Comparison of ENCODE assay signal across 11 cellular contexts in genomic region chr1:164591858-164592257, GRCh38. TPM values are rescaled to one million over a fixed set of nuclear protein-coding genes. Genes with fewer than 3 reads are reported as not detected.
A peak's percentile ranks its signal among the peaks of the same experiment; 100 is the strongest.
DNase-seq lines count a peak whose midpoint lies in the region; ATAC-seq and TF ChIP-seq lines count a peak whose summit lies in the region.
"Had no signal": no experiment of that assay in that cellular context is flagged by ENCODE, and none has a peak within 500 bp of the region (broad histone marks: within the 10 kb centered on the region; RNA-seq: fewer than 3 reads in every experiment).

No MANE protein-coding gene starts in this region.

- no peak overlapping the region for H3K9ac ChIP-seq in mesendoderm (ENCODE audit: low read length)

- no peak overlapping the region for H3K4me2 ChIP-seq in mesendoderm (ENCODE audit: low read length)

- peaks cover 85% of the 10 kb centered on the region for H3K4me1 Mint-ChIP-seq in brain

- H3K36me3 Mint-ChIP-seq in brain: peaks cover 34% of the 10 kb centered on the region

- peak overlapping the region; percentile 55 for H3K18ac ChIP-seq in mesendoderm (ENCODE audit: low read length)

- no peak overlapping the region for H4K8ac ChIP-seq in mesendoderm (ENCODE audit: low read depth, low read length)

- WGBS in right cardiac atrium: 59% methylated on average over 1 of the region's 1 CpG
- no CpG with 5 or more reads among the region's 1 CpG for WGBS in mesendoderm (ENCODE audit: extremely low coverage, insufficient coverage, low lambda C conversion rate)

- peaks cover 10% of the 10 kb centered on the region for H3K79me2 ChIP-seq in mesendoderm (ENCODE audit: control insufficient read depth, insufficient read depth, low read length)

- ATAC-seq in Right ventricle myocardium inferior: peak; percentile 24
- no peak for ATAC-seq in right cardiac atrium
- ATAC-seq in sciatic nerve: no peak
- ATAC-seq: activated naive CD4-positive, alpha-beta T cell treated with anti-CD3 and anti-CD28 coated beads, Interleukin-2, amount 50 U/mL, for 72 hours had no signal

- no peak overlapping the region for H3K4ac ChIP-seq in mesendoderm (ENCODE audit: low read depth, low read length)

- no peak overlapping the region for H2BK5ac ChIP-seq in mesendoderm (ENCODE audit: low read length)

- H2BK120ac ChIP-seq in mesendoderm (ENCODE audit: low read depth, low read length): peak overlapping the region; percentile 29

- TF ChIP-seq POLR2A in vagina (IDR thresholded peaks at IDR 0.05): no peak

- H3K23ac ChIP-seq in mesendoderm (ENCODE audit: low read length): no peak overlapping the region

- no peaks in the 10 kb centered on the region for H3K27me3 ChIP-seq in right cardiac atrium (ENCODE audit: control insufficient read depth, insufficient read depth)
- no peaks in the 10 kb centered on the region for H3K27me3 ChIP-seq in mesendoderm (ENCODE audit: insufficient read depth, low read length, poor library complexity)
- no peaks in the 10 kb centered on the region for H3K27me3 ChIP-seq in vagina

- H3K56ac ChIP-seq in mesendoderm (ENCODE audit: low read length): peak overlapping the region; percentile 45

- H3K79me1 ChIP-seq in mesendoderm (ENCODE audit: low read length): peaks cover 5% of the 10 kb centered on the region

- H3K27me3 Mint-ChIP-seq in brain: no peaks in the 10 kb centered on the region

- no peaks in the 10 kb centered on the region for H3K9me3 ChIP-seq in right cardiac atrium (ENCODE audit: control insufficient read depth, low read length)
- no peaks in the 10 kb centered on the region for H3K9me3 ChIP-seq in vagina

- H3K27ac ChIP-seq in right cardiac atrium (ENCODE audit: low read length): no peak overlapping the region
- peak overlapping the region; percentile 71 for H3K27ac ChIP-seq in mesendoderm (ENCODE audit: low read depth, low read length)
- peak overlapping the region; percentile 22 for H3K27ac ChIP-seq in vagina

- H3K27ac Mint-ChIP-seq in brain: peak overlapping the region; percentile 36 to 78 (median 61)
- H3K27ac Mint-ChIP-seq: activated naive CD4-positive, alpha-beta T cell treated with anti-CD3 and anti-CD28 coated beads, Interleukin-2, amount 50 U/mL, for 72 hours had no signal

- TF ChIP-seq CTCF in brain (conservative IDR thresholded peaks at IDR 0.05) (no peak), vagina (IDR thresholded peaks at IDR 0.05) (no peak)

- H3K36me3 ChIP-seq in mesendoderm (ENCODE audit: control insufficient read depth, insufficient read depth, low read length): no peaks in the 10 kb centered on the region
- no peaks in the 10 kb centered on the region for H3K36me3 ChIP-seq in vagina

- intact Hi-C loops in Right ventricle myocardium inferior (cut with DNase I) (no loop called here), right cardiac atrium (cut with DNase I) (no loop called here), vagina (cut with DNase I) (no loop called here), sciatic nerve (cut with DNase I) (no loop called here)

- H3K4me1 ChIP-seq in right cardiac atrium (ENCODE audit: control insufficient read depth, insufficient read depth, low read length) (peaks cover 15% of the 10 kb centered on the region), mesendoderm (ENCODE audit: control insufficient read depth, low read depth, low read length) (peaks cover 25% of the 10 kb centered on the region), vagina (peaks cover 54% of the 10 kb centered on the region)

- no peaks in the 10 kb centered on the region for H3K9me3 Mint-ChIP-seq in brain

- no peak overlapping the region for H4K5ac ChIP-seq in mesendoderm (ENCODE audit: low read length)

- no peak overlapping the region for H2AK5ac ChIP-seq in mesendoderm (ENCODE audit: low read length)

- H2BK15ac ChIP-seq in mesendoderm (replicated peaks; ENCODE audit: low read depth): no peak overlapping the region

- H3K4me3 ChIP-seq in right cardiac atrium (ENCODE audit: low read length): no peak overlapping the region
- no peak overlapping the region for H3K4me3 ChIP-seq in mesendoderm (ENCODE audit: low read length)
- H3K4me3 ChIP-seq in vagina: no peak overlapping the region

- DNase-seq in Right ventricle myocardium inferior (ENCODE audit: missing footprints): no peak
- DNase-seq in right cardiac atrium: no peak
- peak; percentile 84 for DNase-seq in mesendoderm
- DNase-seq in vagina (ENCODE audit: extremely low spot score in 2 of 2): no peak
- DNase-seq in T1000 (lab: John Stamatoyannopoulos, UW): no peak
- no peak for DNase-seq in NCI-H2227 treated with DMSO at 0.1 percent for 48 hours (lab: John Stamatoyannopoulos, UW)
- DNase-seq in sciatic nerve (ENCODE audit: low spot score): no peak
- DNase-seq: NCI-H187 treated with DMSO at 0.1 percent for 48 hours had no signal

- peak overlapping the region in 3 of 5 experiments; percentile 15 to 40 (median 27) for H3K4me3 Mint-ChIP-seq in brain

RNA-seq across cellular contexts. Expression of gene PBX1, which starts 32.9 kb away (rescaled TPM):
- 78.8 TPM for total RNA-seq in Right ventricle myocardium inferior
- total RNA-seq in right cardiac atrium: 10 to 100 TPM; 75.7 to 81.6 (median 77.8) TPM
- polyA plus RNA-seq in right cardiac atrium: 19.8 TPM
- 72.1 TPM for polyA plus RNA-seq in brain (ENCODE audit: insufficient read depth, low read depth, low replicate concordance)
- 43.0 TPM for polyA plus RNA-seq in mesendoderm (2013, experiment 1 of 2)
- polyA plus RNA-seq in mesendoderm (2013, experiment 2 of 2): 42.7 TPM
- 69.0 TPM for total RNA-seq in vagina
- 72.9 TPM for total RNA-seq in sciatic nerve
- total RNA-seq: activated CD8-positive, alpha-beta memory T cell treated with anti-CD3 and anti-CD28 coated beads for 36 hours had no signal
